Comparison of ENCODE assay signal across 1 cellular context in the genomic region with DNA sequence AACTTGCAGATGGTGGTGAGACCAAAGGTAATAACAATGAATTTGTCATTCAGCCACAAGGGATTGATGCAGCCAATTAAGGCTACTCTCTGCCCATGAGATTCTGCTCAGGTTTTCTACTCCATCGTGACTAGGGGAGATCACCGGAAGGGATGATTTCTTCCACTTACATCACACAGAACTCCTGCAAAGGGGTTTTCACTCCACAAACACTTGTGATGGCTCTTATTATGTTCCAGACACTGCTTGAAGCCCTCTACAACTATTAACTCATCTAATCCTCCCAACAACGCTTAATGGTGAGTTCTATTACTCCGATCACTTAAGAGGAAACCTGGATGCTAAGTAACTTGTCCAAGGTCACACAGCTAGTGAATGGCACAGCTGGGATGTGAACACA.
TF ChIP-seq lines count a peak whose summit lies in the region.

No MANE protein-coding gene starts in this region.

TF ChIP-seq in K562, 482 proteins besides CTCF, POLR2A, EP300 and RAD21 (continued from another document):
- TF ChIP-seq, protein P1, sequence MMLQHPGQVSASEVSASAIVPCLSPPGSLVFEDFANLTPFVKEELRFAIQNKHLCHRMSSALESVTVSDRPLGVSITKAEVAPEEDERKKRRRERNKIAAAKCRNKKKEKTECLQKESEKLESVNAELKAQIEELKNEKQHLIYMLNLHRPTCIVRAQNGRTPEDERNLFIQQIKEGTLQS (IDR thresholded peaks at IDR 0.05) = peak; percentile 38; the same call in 1 of the 2 replicates
- TF ChIP-seq, protein P1 (CRISPR knock-in tag; conservative IDR thresholded peaks at IDR 0.05) = no peak
- TF ChIP-seq L3MBTL2 (IDR thresholded peaks at IDR 0.05) (peak; percentile 45; the same call in 1 of the 2 replicates), NFIC (IDR thresholded peaks at IDR 0.05) (no peak), CEBPG (CRISPR knock-in tag; IDR thresholded peaks at IDR 0.05) (peak; percentile 28; the same call in 1 of the 2 replicates), CEBPG (tag; conservative IDR thresholded peaks at IDR 0.05 in 1 of 2, IDR thresholded peaks at IDR 0.05 in 1 of 2) (peak in 1 of 2 experiments; percentile 78; a peak in 1 of 4 replicates), ILK (tag; IDR thresholded peaks at IDR 0.05; ENCODE audit: borderline replicate concordance, low read depth) (no peak), ZNF696 (CRISPR knock-in tag; conservative IDR thresholded peaks at IDR 0.05) (no peak), NCOA2 (IDR thresholded peaks at IDR 0.05; ENCODE audit: partially characterized antibody in 2 of 2) (no peak), ARNT (IDR thresholded peaks at IDR 0.05) (peak in 1 of 2 experiments; percentile 18; a peak in 1 of 4 replicates), BACH1 (tag; IDR thresholded peaks at IDR 0.05) (0 out of 2 replicates have a peak, but pooled peaks have one; percentile 40), TCF7 (IDR thresholded peaks at IDR 0.05; ENCODE audit: borderline replicate concordance) (no peak), RBFOX2 (IDR thresholded peaks at IDR 0.05; ENCODE audit: low read depth, low read length) (peak; percentile 69), ETV6 (IDR thresholded peaks at IDR 0.05; ENCODE audit: borderline replicate concordance in 1 of 2, low read depth in 2 of 2, low read length in 1 of 2) (no peak), ETV6 (CRISPR knock-in tag; IDR thresholded peaks at IDR 0.05; ENCODE audit: borderline replicate concordance) (no peak), ZNF347 (CRISPR knock-in tag; IDR thresholded peaks at IDR 0.05; ENCODE audit: low read depth) (no peak), JUND (IDR thresholded peaks at IDR 0.05; ENCODE audit: borderline replicate concordance, low read depth, low read length) (peak; percentile 32; the same call in 1 of the 2 replicates), JUND (tag; IDR thresholded peaks at IDR 0.05; ENCODE audit: borderline replicate concordance, low read depth, low read length) (no peak), ZNF586 (CRISPR knock-in tag; conservative IDR thresholded peaks at IDR 0.05) (no peak), SMARCB1 (IDR thresholded peaks at IDR 0.05; ENCODE audit: insufficient read length, low read depth) (no peak), NBN (IDR thresholded peaks at IDR 0.05; ENCODE audit: low read depth) (no peak), CAMTA2 (CRISPR knock-in tag; conservative IDR thresholded peaks at IDR 0.05) (no peak), SUPT5H (IDR thresholded peaks at IDR 0.05) (no peak), ZFP36 (IDR thresholded peaks at IDR 0.05; ENCODE audit: low read depth, low read length, partially characterized antibody) (peak; percentile 75), MAZ (CRISPR knock-in tag; conservative IDR thresholded peaks at IDR 0.05 in 1 of 2, IDR thresholded peaks at IDR 0.05 in 1 of 2) (no peak), CBFA2T2 (conservative IDR thresholded peaks at IDR 0.05) (no peak), TCFL5 (CRISPR knock-in tag; conservative IDR thresholded peaks at IDR 0.05) (no peak), TAL1 (IDR thresholded peaks at IDR 0.05) (0 out of 2 replicates have a peak, but pooled peaks have one; percentile 11), POLR2G (IDR thresholded peaks at IDR 0.05; ENCODE audit: low read depth, low read length) (peak; percentile 32), ARID1B (IDR thresholded peaks at IDR 0.05) (no peak; the same call in 1 of the 2 replicates), ZNF324 (CRISPR knock-in tag; IDR thresholded peaks at IDR 0.05) (no peak), WHSC1 (IDR thresholded peaks at IDR 0.05; ENCODE audit: low read length) (no peak), ATF7 (IDR thresholded peaks at IDR 0.05) (peak; percentile 48; the same call in 1 of the 2 replicates), TAF7 (tag; IDR thresholded peaks at IDR 0.05) (no peak), POLR2H (tag; IDR thresholded peaks at IDR 0.05; ENCODE audit: low read depth) (peak; percentile 83), GABPB2 (CRISPR knock-in tag; conservative IDR thresholded peaks at IDR 0.05) (no peak), STAG1 (CRISPR knock-in tag; IDR thresholded peaks at IDR 0.05; ENCODE audit: borderline replicate concordance) (no peak), TRIM28 (IDR thresholded peaks at IDR 0.05) (no peak)
- TF ChIP-seq, protein P2, sequence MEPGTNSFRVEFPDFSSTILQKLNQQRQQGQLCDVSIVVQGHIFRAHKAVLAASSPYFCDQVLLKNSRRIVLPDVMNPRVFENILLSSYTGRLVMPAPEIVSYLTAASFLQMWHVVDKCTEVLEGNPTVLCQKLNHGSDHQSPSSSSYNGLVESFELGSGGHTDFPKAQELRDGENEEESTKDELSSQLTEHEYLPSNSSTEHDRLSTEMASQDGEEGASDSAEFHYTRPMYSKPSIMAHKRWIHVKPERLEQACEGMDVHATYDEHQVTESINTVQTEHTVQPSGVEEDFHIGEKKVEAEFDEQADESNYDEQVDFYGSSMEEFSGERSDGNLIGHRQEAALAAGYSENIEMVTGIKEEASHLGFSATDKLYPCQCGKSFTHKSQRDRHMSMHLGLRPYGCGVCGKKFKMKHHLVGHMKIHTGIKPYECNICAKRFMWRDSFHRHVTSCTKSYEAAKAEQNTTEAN (CRISPR knock-in tag; IDR thresholded peaks at IDR 0.05) = no peak
- TF ChIP-seq, protein P3, sequence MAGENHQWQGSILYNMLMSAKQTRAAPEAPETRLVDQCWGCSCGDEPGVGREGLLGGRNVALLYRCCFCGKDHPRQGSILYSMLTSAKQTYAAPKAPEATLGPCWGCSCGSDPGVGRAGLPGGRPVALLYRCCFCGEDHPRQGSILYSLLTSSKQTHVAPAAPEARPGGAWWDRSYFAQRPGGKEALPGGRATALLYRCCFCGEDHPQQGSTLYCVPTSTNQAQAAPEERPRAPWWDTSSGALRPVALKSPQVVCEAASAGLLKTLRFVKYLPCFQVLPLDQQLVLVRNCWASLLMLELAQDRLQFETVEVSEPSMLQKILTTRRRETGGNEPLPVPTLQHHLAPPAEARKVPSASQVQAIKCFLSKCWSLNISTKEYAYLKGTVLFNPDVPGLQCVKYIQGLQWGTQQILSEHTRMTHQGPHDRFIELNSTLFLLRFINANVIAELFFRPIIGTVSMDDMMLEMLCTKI (IDR thresholded peaks at IDR 0.05; ENCODE audit: partially characterized antibody) = no peak
- TF ChIP-seq, protein P4, sequence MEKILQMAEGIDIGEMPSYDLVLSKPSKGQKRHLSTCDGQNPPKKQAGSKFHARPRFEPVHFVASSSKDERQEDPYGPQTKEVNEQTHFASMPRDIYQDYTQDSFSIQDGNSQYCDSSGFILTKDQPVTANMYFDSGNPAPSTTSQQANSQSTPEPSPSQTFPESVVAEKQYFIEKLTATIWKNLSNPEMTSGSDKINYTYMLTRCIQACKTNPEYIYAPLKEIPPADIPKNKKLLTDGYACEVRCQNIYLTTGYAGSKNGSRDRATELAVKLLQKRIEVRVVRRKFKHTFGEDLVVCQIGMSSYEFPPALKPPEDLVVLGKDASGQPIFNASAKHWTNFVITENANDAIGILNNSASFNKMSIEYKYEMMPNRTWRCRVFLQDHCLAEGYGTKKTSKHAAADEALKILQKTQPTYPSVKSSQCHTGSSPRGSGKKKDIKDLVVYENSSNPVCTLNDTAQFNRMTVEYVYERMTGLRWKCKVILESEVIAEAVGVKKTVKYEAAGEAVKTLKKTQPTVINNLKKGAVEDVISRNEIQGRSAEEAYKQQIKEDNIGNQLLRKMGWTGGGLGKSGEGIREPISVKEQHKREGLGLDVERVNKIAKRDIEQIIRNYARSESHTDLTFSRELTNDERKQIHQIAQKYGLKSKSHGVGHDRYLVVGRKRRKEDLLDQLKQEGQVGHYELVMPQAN (IDR thresholded peaks at IDR 0.05; ENCODE audit: borderline replicate concordance) = no peak
- TF ChIP-seq, protein P5, sequence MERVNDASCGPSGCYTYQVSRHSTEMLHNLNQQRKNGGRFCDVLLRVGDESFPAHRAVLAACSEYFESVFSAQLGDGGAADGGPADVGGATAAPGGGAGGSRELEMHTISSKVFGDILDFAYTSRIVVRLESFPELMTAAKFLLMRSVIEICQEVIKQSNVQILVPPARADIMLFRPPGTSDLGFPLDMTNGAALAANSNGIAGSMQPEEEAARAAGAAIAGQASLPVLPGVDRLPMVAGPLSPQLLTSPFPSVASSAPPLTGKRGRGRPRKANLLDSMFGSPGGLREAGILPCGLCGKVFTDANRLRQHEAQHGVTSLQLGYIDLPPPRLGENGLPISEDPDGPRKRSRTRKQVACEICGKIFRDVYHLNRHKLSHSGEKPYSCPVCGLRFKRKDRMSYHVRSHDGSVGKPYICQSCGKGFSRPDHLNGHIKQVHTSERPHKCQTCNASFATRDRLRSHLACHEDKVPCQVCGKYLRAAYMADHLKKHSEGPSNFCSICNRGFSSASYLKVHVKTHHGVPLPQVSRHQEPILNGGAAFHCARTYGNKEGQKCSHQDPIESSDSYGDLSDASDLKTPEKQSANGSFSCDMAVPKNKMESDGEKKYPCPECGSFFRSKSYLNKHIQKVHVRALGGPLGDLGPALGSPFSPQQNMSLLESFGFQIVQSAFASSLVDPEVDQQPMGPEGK (CRISPR knock-in tag; IDR thresholded peaks at IDR 0.05; ENCODE audit: borderline replicate concordance) = no peak
- TF ChIP-seq, protein P6, sequence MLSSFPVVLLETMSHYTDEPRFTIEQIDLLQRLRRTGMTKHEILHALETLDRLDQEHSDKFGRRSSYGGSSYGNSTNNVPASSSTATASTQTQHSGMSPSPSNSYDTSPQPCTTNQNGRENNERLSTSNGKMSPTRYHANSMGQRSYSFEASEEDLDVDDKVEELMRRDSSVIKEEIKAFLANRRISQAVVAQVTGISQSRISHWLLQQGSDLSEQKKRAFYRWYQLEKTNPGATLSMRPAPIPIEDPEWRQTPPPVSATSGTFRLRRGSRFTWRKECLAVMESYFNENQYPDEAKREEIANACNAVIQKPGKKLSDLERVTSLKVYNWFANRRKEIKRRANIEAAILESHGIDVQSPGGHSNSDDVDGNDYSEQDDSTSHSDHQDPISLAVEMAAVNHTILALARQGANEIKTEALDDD (IDR thresholded peaks at IDR 0.05) = 0 out of 2 replicates have a peak, but pooled peaks have one; percentile 3
- TF ChIP-seq, protein P7, sequence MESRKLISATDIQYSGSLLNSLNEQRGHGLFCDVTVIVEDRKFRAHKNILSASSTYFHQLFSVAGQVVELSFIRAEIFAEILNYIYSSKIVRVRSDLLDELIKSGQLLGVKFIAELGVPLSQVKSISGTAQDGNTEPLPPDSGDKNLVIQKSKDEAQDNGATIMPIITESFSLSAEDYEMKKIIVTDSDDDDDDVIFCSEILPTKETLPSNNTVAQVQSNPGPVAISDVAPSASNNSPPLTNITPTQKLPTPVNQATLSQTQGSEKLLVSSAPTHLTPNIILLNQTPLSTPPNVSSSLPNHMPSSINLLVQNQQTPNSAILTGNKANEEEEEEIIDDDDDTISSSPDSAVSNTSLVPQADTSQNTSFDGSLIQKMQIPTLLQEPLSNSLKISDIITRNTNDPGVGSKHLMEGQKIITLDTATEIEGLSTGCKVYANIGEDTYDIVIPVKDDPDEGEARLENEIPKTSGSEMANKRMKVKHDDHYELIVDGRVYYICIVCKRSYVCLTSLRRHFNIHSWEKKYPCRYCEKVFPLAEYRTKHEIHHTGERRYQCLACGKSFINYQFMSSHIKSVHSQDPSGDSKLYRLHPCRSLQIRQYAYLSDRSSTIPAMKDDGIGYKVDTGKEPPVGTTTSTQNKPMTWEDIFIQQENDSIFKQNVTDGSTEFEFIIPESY (CRISPR knock-in tag; IDR thresholded peaks at IDR 0.05) = no peak
- TF ChIP-seq, protein P8, sequence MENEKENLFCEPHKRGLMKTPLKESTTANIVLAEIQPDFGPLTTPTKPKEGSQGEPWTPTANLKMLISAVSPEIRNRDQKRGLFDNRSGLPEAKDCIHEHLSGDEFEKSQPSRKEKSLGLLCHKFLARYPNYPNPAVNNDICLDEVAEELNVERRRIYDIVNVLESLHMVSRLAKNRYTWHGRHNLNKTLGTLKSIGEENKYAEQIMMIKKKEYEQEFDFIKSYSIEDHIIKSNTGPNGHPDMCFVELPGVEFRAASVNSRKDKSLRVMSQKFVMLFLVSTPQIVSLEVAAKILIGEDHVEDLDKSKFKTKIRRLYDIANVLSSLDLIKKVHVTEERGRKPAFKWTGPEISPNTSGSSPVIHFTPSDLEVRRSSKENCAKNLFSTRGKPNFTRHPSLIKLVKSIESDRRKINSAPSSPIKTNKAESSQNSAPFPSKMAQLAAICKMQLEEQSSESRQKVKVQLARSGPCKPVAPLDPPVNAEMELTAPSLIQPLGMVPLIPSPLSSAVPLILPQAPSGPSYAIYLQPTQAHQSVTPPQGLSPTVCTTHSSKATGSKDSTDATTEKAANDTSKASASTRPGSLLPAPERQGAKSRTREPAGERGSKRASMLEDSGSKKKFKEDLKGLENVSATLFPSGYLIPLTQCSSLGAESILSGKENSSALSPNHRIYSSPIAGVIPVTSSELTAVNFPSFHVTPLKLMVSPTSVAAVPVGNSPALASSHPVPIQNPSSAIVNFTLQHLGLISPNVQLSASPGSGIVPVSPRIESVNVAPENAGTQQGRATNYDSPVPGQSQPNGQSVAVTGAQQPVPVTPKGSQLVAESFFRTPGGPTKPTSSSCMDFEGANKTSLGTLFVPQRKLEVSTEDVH (IDR thresholded peaks at IDR 0.05; ENCODE audit: low read depth, partially characterized antibody) = no peak
- TF ChIP-seq, protein P9, sequence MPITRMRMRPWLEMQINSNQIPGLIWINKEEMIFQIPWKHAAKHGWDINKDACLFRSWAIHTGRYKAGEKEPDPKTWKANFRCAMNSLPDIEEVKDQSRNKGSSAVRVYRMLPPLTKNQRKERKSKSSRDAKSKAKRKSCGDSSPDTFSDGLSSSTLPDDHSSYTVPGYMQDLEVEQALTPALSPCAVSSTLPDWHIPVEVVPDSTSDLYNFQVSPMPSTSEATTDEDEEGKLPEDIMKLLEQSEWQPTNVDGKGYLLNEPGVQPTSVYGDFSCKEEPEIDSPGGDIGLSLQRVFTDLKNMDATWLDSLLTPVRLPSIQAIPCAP (CRISPR knock-in tag; IDR thresholded peaks at IDR 0.05; ENCODE audit: borderline replicate concordance) = no peak
- TF ChIP-seq, protein P10, sequence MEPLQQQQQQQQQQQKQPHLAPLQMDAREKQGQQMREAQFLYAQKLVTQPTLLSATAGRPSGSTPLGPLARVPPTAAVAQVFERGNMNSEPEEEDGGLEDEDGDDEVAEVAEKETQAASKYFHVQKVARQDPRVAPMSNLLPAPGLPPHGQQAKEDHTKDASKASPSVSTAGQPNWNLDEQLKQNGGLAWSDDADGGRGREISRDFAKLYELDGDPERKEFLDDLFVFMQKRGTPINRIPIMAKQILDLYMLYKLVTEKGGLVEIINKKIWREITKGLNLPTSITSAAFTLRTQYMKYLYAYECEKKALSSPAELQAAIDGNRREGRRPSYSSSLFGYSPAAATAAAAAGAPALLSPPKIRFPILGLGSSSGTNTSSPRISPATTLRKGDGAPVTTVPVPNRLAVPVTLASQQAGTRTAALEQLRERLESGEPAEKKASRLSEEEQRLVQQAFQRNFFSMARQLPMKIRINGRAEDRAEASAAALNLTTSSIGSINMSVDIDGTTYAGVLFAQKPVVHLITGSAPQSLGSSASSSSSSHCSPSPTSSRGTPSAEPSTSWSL (CRISPR knock-in tag; IDR thresholded peaks at IDR 0.05; ENCODE audit: borderline replicate concordance) = no peak
